Comparison of ENCODE assay signal across 25 cellular contexts in the genomic region with DNA sequence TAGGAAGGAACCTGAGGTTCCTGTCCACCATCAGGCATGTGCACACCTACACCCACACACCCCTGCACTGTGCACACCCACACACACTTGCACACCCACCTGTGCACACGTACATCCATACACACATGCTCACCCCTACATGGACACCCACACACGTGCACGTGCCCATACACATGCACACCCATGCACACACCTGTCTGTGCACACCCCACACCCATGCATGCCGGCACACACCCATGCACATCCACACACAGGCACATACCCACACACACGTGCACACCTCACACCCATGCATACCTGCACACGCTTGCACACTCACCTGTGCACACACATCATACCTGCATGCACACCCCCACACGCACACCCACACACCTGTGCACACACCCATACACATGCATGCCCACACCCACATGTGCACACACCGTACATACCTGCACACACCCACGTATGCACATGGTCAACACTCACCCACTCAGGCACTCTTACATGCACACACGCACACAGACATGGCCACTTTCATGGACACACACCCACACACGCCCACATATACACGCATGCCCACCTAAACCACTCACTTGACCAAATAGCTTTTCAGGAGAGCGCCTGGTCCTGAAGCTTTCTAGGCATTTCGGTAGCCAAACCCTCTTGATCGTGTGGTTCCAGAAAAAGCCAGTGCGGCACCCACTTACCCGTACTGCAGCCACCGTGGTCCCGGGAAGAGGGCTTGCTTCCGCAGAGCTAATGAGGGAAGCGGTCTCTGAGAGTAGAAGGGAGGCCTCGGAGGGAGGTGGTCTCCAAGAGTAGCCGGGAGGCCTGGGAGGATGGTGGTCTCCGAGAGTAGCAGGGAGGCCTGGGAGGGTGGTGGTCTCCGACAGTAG. TPM values are rescaled to one million over a fixed set of nuclear protein-coding genes. Genes with fewer than 3 reads are reported as not detected.
DNase-seq lines count a peak whose midpoint lies in the region; ATAC-seq, FAIRE-seq and TF ChIP-seq lines count a peak whose summit lies in the region.
"Had no signal": no experiment of that assay in that cellular context is flagged by ENCODE, and none has a peak within 500 bp of the region (broad histone marks: within the 10 kb centered on the region; RNA-seq: fewer than 3 reads in every experiment).

No MANE protein-coding gene starts in this region.

- intact Hi-C loops in natural killer cell (cut with micrococcal nuclease) = no loop called here
- intact Hi-C loops in K562 (cut with micrococcal nuclease) = loop anchor here (10.0 kb wide), 1 partner anchor 263 kb away; no protein-coding TSS in a partner anchor
- intact Hi-C loops in adrenal gland (cut with DNase I) = loop anchor here in 1 of 2 donors (5.0 kb wide), 1 partner anchor 261 kb away; no protein-coding TSS in a partner anchor

- H3K27me3 Mint-ChIP-seq in natural killer cell treated with Interleukin-12 subunit alpha and Interleukin-12 subunit beta and Interleukin-15 and Interleukin-18, amount 100 ng/mL, for 72 hours = no peaks in the 10 kb centered on the region
- no peaks in the 10 kb centered on the region for H3K27me3 Mint-ChIP-seq in natural killer cell (ENCODE audit: low read depth in 2 of 2)
- peaks cover 0 to 3% (median 0%) of the 10 kb centered on the region in 5 donors for H3K27me3 Mint-ChIP-seq in naive thymus-derived CD8-positive, alpha-beta T cell
- H3K27me3 Mint-ChIP-seq: effector memory CD8-positive, alpha-beta T cell had no signal

- H3K36me3 ChIP-seq in K562 (ENCODE audit: control insufficient read depth, insufficient read depth, low read length) (no peaks in the 10 kb centered on the region), adrenal gland (replicated peaks in 1 of 2) (no peaks in the 10 kb centered on the region)
- H3K36me3 ChIP-seq: ascending aorta, BLaER1, sigmoid colon, tibial artery had no signal

- peaks cover 10% of the 10 kb centered on the region; the same call in 1 of the 2 replicates for H4K20me1 ChIP-seq in K562 (replicated peaks; ENCODE audit: control insufficient read depth, insufficient read depth, low read length)
- H4K20me1 ChIP-seq: BLaER1 had no signal

- TF ChIP-seq EP300 in K562 (IDR thresholded peaks at IDR 0.05; ENCODE audit: low read length) = no peak

- CTCF ChIA-PET in K562 (lab: Yijun Ruan, JAX; ENCODE audit: low intra/inter-chr PET ratio) = no interaction called here

- TF ChIP-seq CTCF in natural killer cell (IDR thresholded peaks at IDR 0.05) = no peak
- TF ChIP-seq CTCF in K562 (IDR thresholded peaks at IDR 0.05 in 2 of 3, conservative IDR thresholded peaks at IDR 0.05 in 1 of 3; ENCODE audit: insufficient read depth in 2 of 3, low read depth in 1 of 3, low read length in 3 of 3) = no peak
- TF ChIP-seq CTCF in adrenal gland (IDR thresholded peaks at IDR 0.05) = no peak

- peak overlapping the region in 1 of 2 donors; percentile 12 for H3K27ac Mint-ChIP-seq in natural killer cell treated with Interleukin-12 subunit alpha and Interleukin-12 subunit beta and Interleukin-15 and Interleukin-18, amount 100 ng/mL, for 72 hours
- H3K27ac Mint-ChIP-seq in natural killer cell = no peak overlapping the region
- peak overlapping the region in 2 of 10 donors; percentile 22 to 48 for H3K27ac Mint-ChIP-seq in naive thymus-derived CD8-positive, alpha-beta T cell
- H3K27ac Mint-ChIP-seq: activated naive CD4-positive, alpha-beta T cell treated with anti-CD3 and anti-CD28 coated beads for 36 hours; effector memory CD8-positive, alpha-beta T cell; T-helper 2 cell treated with Interferon-gamma antibody and Interleukin-4, amounts not matched to agents 5 μg/mL and 100 μg/mL, for 36 hours had no signal

- H3K79me2 ChIP-seq in K562 (ENCODE audit: control insufficient read depth, insufficient read depth, low read length) = no peaks in the 10 kb centered on the region

- H3K4me3 Mint-ChIP-seq in natural killer cell treated with Interleukin-12 subunit alpha and Interleukin-12 subunit beta and Interleukin-15 and Interleukin-18, amount 100 ng/mL, for 72 hours = peak overlapping the region; percentile 33
- no peak overlapping the region for H3K4me3 Mint-ChIP-seq in natural killer cell
- peak overlapping the region in 6 of 10 donors; percentile 7 to 68 (median 35) for H3K4me3 Mint-ChIP-seq in naive thymus-derived CD8-positive, alpha-beta T cell
- H3K4me3 Mint-ChIP-seq: activated naive CD4-positive, alpha-beta T cell treated with anti-CD3 and anti-CD28 coated beads for 36 hours; T-helper 2 cell treated with Interferon-gamma antibody and Interleukin-4, amounts not matched to agents 5 μg/mL and 100 μg/mL, for 36 hours had no signal

- H3K4me1 ChIP-seq in K562 (replicated peaks in 1 of 2; ENCODE audit: control insufficient read depth in 2 of 2, insufficient read depth in 2 of 2, low read length in 2 of 2) = peaks cover 4 to 23% of the 10 kb centered on the region in 2 experiments; a peak in 3 of 5 replicates
- peaks cover 3 to 11% of the 10 kb centered on the region in 2 donors for H3K4me1 ChIP-seq in adrenal gland (replicated peaks in 1 of 2)
- H3K4me1 ChIP-seq: psoas muscle had no signal

- no peak overlapping the region for H2AFZ ChIP-seq in K562 (ENCODE audit: low read depth, low read length)

- no peak overlapping the region for H3K27ac ChIP-seq in K562 (ENCODE audit: extremely low read depth, low read depth, low read length)
- no peak overlapping the region for H3K27ac ChIP-seq in adrenal gland
- H3K27ac ChIP-seq: ascending aorta, BLaER1, psoas muscle, sigmoid colon, tibial artery had no signal

- H3K27me3 ChIP-seq in K562 (ENCODE audit: control insufficient read depth in 2 of 2, insufficient read depth in 2 of 2, low read length in 2 of 2) (peaks cover 60 to 93% of the 10 kb centered on the region in 2 experiments), adrenal gland (peaks cover 2% of the 10 kb centered on the region)
- H3K27me3 ChIP-seq: ascending aorta had no signal

- H3K4me1 Mint-ChIP-seq in natural killer cell treated with Interleukin-12 subunit alpha and Interleukin-12 subunit beta and Interleukin-15 and Interleukin-18, amount 100 ng/mL, for 72 hours (ENCODE audit: low read depth in 2 of 2) = peaks cover 14 to 26% of the 10 kb centered on the region in 2 donors
- H3K4me1 Mint-ChIP-seq in natural killer cell = peaks cover 21 to 30% of the 10 kb centered on the region in 2 donors
- H3K4me1 Mint-ChIP-seq in naive thymus-derived CD8-positive, alpha-beta T cell = peaks cover 10 to 30% (median 25%) of the 10 kb centered on the region in 4 donors

- TF ChIP-seq POLR2A in K562 (conservative IDR thresholded peaks at IDR 0.05) (no peak), adrenal gland (IDR thresholded peaks at IDR 0.05) (no peak)

- no peak for ATAC-seq in natural killer cell treated with Interleukin-12 subunit alpha and Interleukin-12 subunit beta and Interleukin-15 and Interleukin-18, amount 100 ng/mL, for 72 hours
- ATAC-seq in natural killer cell (no peak), K562 (no peak), HG02610 (IDR thresholded peaks at IDR 0.05; ENCODE audit: unreplicated experiment) (no peak)
- no peak for ATAC-seq in naive thymus-derived CD8-positive, alpha-beta T cell
- ATAC-seq: effector memory CD8-positive, alpha-beta T cell; Right ventricle myocardium inferior had no signal

- H3K9ac ChIP-seq in K562 (ENCODE audit: insufficient read depth in 1 of 2, low read depth in 2 of 2, low read length in 2 of 2) = no peak overlapping the region
- H3K9ac ChIP-seq: BLaER1 had no signal

- H3K9me3 Mint-ChIP-seq in natural killer cell treated with Interleukin-12 subunit alpha and Interleukin-12 subunit beta and Interleukin-15 and Interleukin-18, amount 100 ng/mL, for 72 hours = no peaks in the 10 kb centered on the region
- no peaks in the 10 kb centered on the region for H3K9me3 Mint-ChIP-seq in natural killer cell
- no peaks in the 10 kb centered on the region for H3K9me3 Mint-ChIP-seq in naive thymus-derived CD8-positive, alpha-beta T cell
- H3K9me3 Mint-ChIP-seq: activated naive CD4-positive, alpha-beta T cell treated with anti-CD3 and anti-CD28 coated beads for 36 hours; effector memory CD8-positive, alpha-beta T cell; T-helper 2 cell treated with Interferon-gamma antibody and Interleukin-4, amounts not matched to agents 5 μg/mL and 100 μg/mL, for 36 hours had no signal

- DNase-seq in natural killer cell treated with Interleukin-12 subunit alpha and Interleukin-12 subunit beta and Interleukin-15 and Interleukin-18, amount 100 ng/mL, for 72 hours (ENCODE audit: low spot score) = no peak
- DNase-seq in natural killer cell = no peak
- DNase-seq in K562 (ENCODE audit: extremely low read depth in 1 of 4, low spot score in 3 of 4) = no peak
- no peak for DNase-seq in naive thymus-derived CD8-positive, alpha-beta T cell
- no peak for DNase-seq in medulla oblongata (ENCODE audit: extremely low spot score)
- DNase-seq in adrenal gland = no peak
- no peak for DNase-seq in NCI-H1105 (lab: John Stamatoyannopoulos, UW)
- DNase-seq: ACHN; activated naive CD4-positive, alpha-beta T cell treated with anti-CD3 and anti-CD28 coated beads for 36 hours; cortex of kidney; DND-41; effector memory CD8-positive, alpha-beta T cell; HCEC 1CT; NCI-H187; NCI-H2171; sigmoid colon; stimulated activated CD4-positive, alpha-beta T cell treated with anti-CD3 and anti-CD28 coated beads, Interleukin-15, amount 100 ng/mL, for 24 hours; tibial artery had no signal

- no peak for TF ChIP-seq RAD21 in K562 (CRISPR knock-in tag; conservative IDR thresholded peaks at IDR 0.05 in 1 of 2, IDR thresholded peaks at IDR 0.05 in 1 of 2)

- BruUV-seq in K562 (replicated peaks; lab: Mats Ljungman, UMichigan) = no TSS peak

- 9% methylated on average over 25 of the region's 25 CpGs for WGBS in K562 (ENCODE audit: insufficient coverage, low coverage, missing lambda C conversion rate)
- WGBS in adrenal gland, 4 donors = 81 to 86% (median 84%) methylated on average over 25 of the region's 25 CpGs

- peak; percentile 19 for FAIRE-seq in K562 (lab: Jason Lieb, UNC)
- FAIRE-seq: keratinocyte had no signal

- H3K9me3 ChIP-seq in K562 (replicated peaks; ENCODE audit: control insufficient read depth, insufficient read depth, low read depth, low read length) = 0 out of 2 replicates have a peak, but pooled peaks cover 6% of the 10 kb centered on the region
- H3K9me3 ChIP-seq in adrenal gland (replicated peaks in 1 of 3) = no peaks in the 10 kb centered on the region
- H3K9me3 ChIP-seq: ascending aorta, psoas muscle, sigmoid colon, tibial artery had no signal

- POLR2A ChIA-PET in K562 (lab: Yijun Ruan, JAX) = no interaction called here
- POLR2A ChIA-PET in naive thymus-derived CD8-positive, alpha-beta T cell (lab: Charles Lee) = no interaction called here

- no peak overlapping the region for H3K4me2 ChIP-seq in K562 (ENCODE audit: insufficient read depth, low read length)
- H3K4me2 ChIP-seq: BLaER1 had no signal

- H3K36me3 Mint-ChIP-seq in natural killer cell treated with Interleukin-12 subunit alpha and Interleukin-12 subunit beta and Interleukin-15 and Interleukin-18, amount 100 ng/mL, for 72 hours = no peaks in the 10 kb centered on the region
- no peaks in the 10 kb centered on the region for H3K36me3 Mint-ChIP-seq in natural killer cell
- H3K36me3 Mint-ChIP-seq in naive thymus-derived CD8-positive, alpha-beta T cell = no peaks in the 10 kb centered on the region

- no peak overlapping the region for H3K4me3 ChIP-seq in K562
- no peak overlapping the region for H3K4me3 ChIP-seq in adrenal gland
- H3K4me3 ChIP-seq: BLaER1, sigmoid colon, tibial artery had no signal

- H3K9me1 ChIP-seq in K562 (ENCODE audit: control insufficient read depth, insufficient read depth, low read length) = no peaks in the 10 kb centered on the region

- in situ Hi-C loops in K562 (cut with MboI) = no loop called here

RNA-seq across cellular contexts. Expression of a gene that starts 36.7 kb away (rescaled TPM):
- 100 to 1,000 TPM; 112 to 178 TPM for total RNA-seq in natural killer cell treated with Interleukin-12 subunit alpha and Interleukin-12 subunit beta and Interleukin-15 and Interleukin-18, amount 100 ng/mL, for 72 hours
- total RNA-seq in natural killer cell (100 to 1,000 TPM in 1 of 3 donors, 10 to 100 TPM in 2; 67.1 to 105 (median 97.5) TPM), K562 (2014; rRNA removed) (217 and 249 TPM in 2 replicates), K562 (2014; rRNA removed; fragmentation: Illumina TruSeq; extraction: Trizol) (132 and 136 TPM in 2 replicates), K562 (2015; rRNA removed; fragmentation: Illumina TruSeq; extraction: Trizol) (177 and 179 TPM in 2 replicates), K562 (2021) (145 and 152 TPM in 2 replicates), adrenal gland (10 to 100 TPM; 61.8 to 96.5 (median 83.9) TPM)
- 215 and 519 TPM in 2 replicates for total RNA-seq in K562 (2011; cell fraction: chromatin; rRNA removed; ENCODE audit: low replicate concordance)
- 574 and 584 TPM in 2 replicates for total RNA-seq in K562 (2011; cell fraction: nucleolus; rRNA removed)
- total RNA-seq in K562 (2011; cell fraction: nucleoplasm; rRNA removed) = 409 and 456 TPM in 2 replicates
- polyA plus RNA-seq in K562 (2011; rRNA removed) (130 and 184 TPM in 2 replicates), K562 (2014; fragmentation: Illumina TruSeq; extraction: Trizol) (198 and 213 TPM in 2 replicates), K562 (2014; fragmentation: Nextera tagmentation; extraction: Ambion mirVana) (10 to 100 TPM in 1 of 2 experiments, 1 to 10 TPM in 1; 3.5 to 14.1 TPM), K562 (2014; rRNA removed) (180 and 181 TPM in 2 replicates), adrenal gland (10 to 100 TPM; 40.7 to 85.6 (median 50.7) TPM)
- 150 and 221 TPM in 2 replicates for polyA plus RNA-seq in K562 (2011; cell fraction: cytosol; rRNA removed)
- polyA plus RNA-seq in K562 (2011; cell fraction: nucleus; rRNA removed) = 196 and 245 TPM in 2 replicates
- 110 and 155 TPM in 2 replicates for polyA plus RNA-seq in K562 (2012)
- polyA minus RNA-seq in K562 (2011; rRNA and poly(A)+ RNA removed) = 112 and 228 TPM in 2 replicates
- polyA minus RNA-seq in K562 (2011; cell fraction: cytosol; rRNA and poly(A)+ RNA removed) = 74.7 and 93.6 TPM in 2 replicates
- polyA minus RNA-seq in K562 (2011; cell fraction: nucleus; rRNA and poly(A)+ RNA removed) = 73.0 and 82.1 TPM in 2 replicates
- 10 to 100 TPM; 67.2 to 70.1 TPM for total RNA-seq in naive thymus-derived CD8-positive, alpha-beta T cell
- polyA plus RNA-seq in naive thymus-derived CD8-positive, alpha-beta T cell = 10 to 100 TPM; 24.9 to 66.4 (median 49.7) TPM
